19 cellular contexts compared by ENCODE assay signal in the genomic region with DNA sequence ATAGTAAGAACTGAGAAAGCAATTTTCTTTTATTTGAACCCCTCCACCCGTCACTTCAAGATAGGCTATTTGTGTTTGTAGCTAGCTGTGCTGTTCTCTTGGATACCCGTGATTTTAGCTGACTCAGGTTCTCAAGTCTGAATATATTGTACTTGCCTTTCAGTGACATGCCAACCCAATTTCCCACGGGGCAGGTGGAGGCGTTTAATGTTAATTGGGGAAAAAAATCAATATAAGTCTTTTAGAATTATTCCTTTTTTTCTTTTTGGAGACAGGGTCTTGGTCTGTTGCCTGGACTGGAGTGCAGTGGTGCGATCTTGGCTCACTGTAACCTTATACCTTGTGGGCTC.
"Had no signal": no experiment of that assay in that cellular context is flagged by ENCODE, and none has a peak within 500 bp of the region (broad histone marks: within the 10 kb centered on the region; RNA-seq: fewer than 3 reads in every experiment).

No MANE protein-coding gene starts in this region.

- H3K36me3 ChIP-seq: breast epithelium, uterus had no signal

- H3K27ac Mint-ChIP-seq: activated B cell treated with CpG ODN at 0.5 μM for 24 hours; activated CD4-positive, alpha-beta T cell treated with anti-CD3 and anti-CD28 coated beads for 36 hours; activated naive CD8-positive, alpha-beta T cell treated with anti-CD3 and anti-CD28 coated beads for 36 hours; activated T-cell treated with anti-CD3 and anti-CD28 coated beads, Interleukin-2, amount 50 U/mL, for 24 hours; activated T-helper 2 cell treated with anti-CD3 and anti-CD28 coated beads, Interferon-gamma antibody, Interleukin-2, Interleukin-4, amounts not matched to agents 10 μg/mL and 5 μg/mL and 100 μg/mL, durations not matched to agents 14 hours and 24 hours and 36 hours; T-helper 1 cell treated with Interleukin-12 subunit alpha and Interleukin-12 subunit beta and Interleukin-4 antibody, amounts not matched to agents 30 μg/mL and 1 μg/mL, for 36 hours had no signal

- H3K4me1 ChIP-seq: breast epithelium, uterus had no signal

- H3K27me3 ChIP-seq: breast epithelium, uterus had no signal

- DNase-seq: activated B cell treated with CpG ODN at 0.5 μM for 24 hours; activated CD4-positive, alpha-beta T cell treated with anti-CD3 and anti-CD28 coated beads for 36 hours; activated CD4-positive, alpha-beta T cell treated with anti-CD3 and anti-CD28 coated beads, Interleukin-2, amount 50 U/mL, for 4 hours; activated CD8-positive, alpha-beta memory T cell treated with anti-CD3 and anti-CD28 coated beads for 24 hours; activated CD8-positive, alpha-beta memory T cell treated with anti-CD3 and anti-CD28 coated beads, Interleukin-2, amount 50 U/mL, for 4 hours; activated naive CD4-positive, alpha-beta T cell treated with Interleukin-2 at 50 U/mL for 16 hours; activated naive CD8-positive, alpha-beta T cell treated with anti-CD3 and anti-CD28 coated beads for 36 hours; activated T-cell treated with anti-CD3 and anti-CD28 coated beads, Interleukin-2, amount 50 U/mL, for 24 hours; mesenchymal stem cell; occipital lobe; stimulated activated CD4-positive, alpha-beta T cell treated with anti-CD3 and anti-CD28 coated beads, Interleukin-2, amount 100 ng/mL, for 48 hours; stimulated activated CD8-positive, alpha-beta memory T cell treated with anti-CD3 and anti-CD28 coated beads, Interleukin-4, amount 100 ng/mL, for 48 hours; stimulated activated naive B cell treated with anti-CD40 and anti-IgM and Interleukin-4, amounts not matched to agents 10 μg/mL and 1 μg/mL and 100 μg/mL, for 72 hours; trophoblast cell; uterus had no signal

- H3K9me3 ChIP-seq: breast epithelium, uterus had no signal

- FAIRE-seq: astrocyte had no signal

- H3K27ac ChIP-seq: breast epithelium, uterus had no signal

- H3K9me3 Mint-ChIP-seq: activated B cell treated with CpG ODN at 0.5 μM for 24 hours; activated naive CD8-positive, alpha-beta T cell treated with anti-CD3 and anti-CD28 coated beads for 36 hours; activated T-cell treated with anti-CD3 and anti-CD28 coated beads, Interleukin-2, amount 50 U/mL, for 24 hours; activated T-helper 2 cell treated with anti-CD3 and anti-CD28 coated beads, Interferon-gamma antibody, Interleukin-2, Interleukin-4, amounts not matched to agents 10 μg/mL and 5 μg/mL and 100 μg/mL, durations not matched to agents 14 hours and 24 hours and 36 hours; stimulated activated naive B cell treated with anti-CD40 and anti-IgM and Interleukin-4, amounts not matched to agents 10 μg/mL and 1 μg/mL and 100 μg/mL, for 72 hours; T-helper 1 cell treated with Interleukin-12 subunit alpha and Interleukin-12 subunit beta and Interleukin-4 antibody, amounts not matched to agents 30 μg/mL and 1 μg/mL, for 36 hours had no signal

- H3K4me3 ChIP-seq: breast epithelium, uterus had no signal

- H3K4me3 Mint-ChIP-seq: activated B cell treated with CpG ODN at 0.5 μM for 24 hours; activated CD4-positive, alpha-beta T cell treated with anti-CD3 and anti-CD28 coated beads for 36 hours; activated naive CD8-positive, alpha-beta T cell treated with anti-CD3 and anti-CD28 coated beads for 36 hours; activated T-cell treated with anti-CD3 and anti-CD28 coated beads, Interleukin-2, amount 50 U/mL, for 24 hours; stimulated activated naive B cell treated with anti-CD40 and anti-IgM and Interleukin-4, amounts not matched to agents 10 μg/mL and 1 μg/mL and 100 μg/mL, for 72 hours; T-helper 1 cell treated with Interleukin-12 subunit alpha and Interleukin-12 subunit beta and Interleukin-4 antibody, amounts not matched to agents 30 μg/mL and 1 μg/mL, for 36 hours had no signal

- H3K27me3 Mint-ChIP-seq: activated B cell treated with CpG ODN at 0.5 μM for 24 hours; activated CD4-positive, alpha-beta T cell treated with anti-CD3 and anti-CD28 coated beads for 36 hours; activated naive CD8-positive, alpha-beta T cell treated with anti-CD3 and anti-CD28 coated beads for 36 hours; activated T-cell treated with anti-CD3 and anti-CD28 coated beads, Interleukin-2, amount 50 U/mL, for 24 hours; stimulated activated naive B cell treated with anti-CD40 and anti-IgM and Interleukin-4, amounts not matched to agents 10 μg/mL and 1 μg/mL and 100 μg/mL, for 72 hours had no signal

- ATAC-seq: activated CD4-positive, alpha-beta T cell treated with anti-CD3 and anti-CD28 coated beads for 36 hours; stimulated activated naive B cell treated with anti-CD40 and anti-IgM and Interleukin-4, amounts not matched to agents 10 μg/mL and 1 μg/mL and 100 μg/mL, for 72 hours had no signal
